8 cellular contexts compared by ENCODE assay signal in the genomic region with DNA sequence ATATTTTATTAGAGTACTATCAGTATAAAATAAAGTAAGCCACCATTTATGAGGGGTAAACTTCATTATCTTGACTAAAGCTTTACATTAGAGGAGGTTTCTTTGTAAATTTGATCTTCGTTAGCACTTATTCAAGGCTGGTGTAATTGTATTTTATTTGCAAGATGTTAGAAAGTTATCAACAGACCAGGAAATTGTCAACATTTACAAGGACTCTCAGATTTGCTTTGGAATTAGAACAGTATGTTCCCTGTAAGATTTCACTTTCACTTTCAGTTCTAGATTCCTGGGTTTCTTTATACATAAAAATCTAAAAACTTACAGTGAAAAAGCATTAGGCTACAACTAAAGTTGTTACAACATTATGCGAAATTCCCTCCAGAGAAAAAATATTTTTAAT. TPM values are rescaled to one million over a fixed set of nuclear protein-coding genes. Genes with fewer than 3 reads are reported as not detected.
DNase-seq lines count a peak whose midpoint lies in the region; ATAC-seq, FAIRE-seq and TF ChIP-seq lines count a peak whose summit lies in the region.

No MANE protein-coding gene starts in this region.

- peak; percentile 49 for ATAC-seq in body of pancreas
- ATAC-seq in mucosa of descending colon: peak; percentile 9

- TF ChIP-seq POLR2A in body of pancreas (IDR thresholded peaks at IDR 0.05): no peak

- intact Hi-C loops in body of pancreas (cut with DNase I): no loop called here
- intact Hi-C loops in mucosa of descending colon (cut with DNase I, micrococcal nuclease): no loop called here

- H3K27ac ChIP-seq in ACC112 (ENCODE audit: low read depth, low read length) (peak overlapping the region; percentile 82), body of pancreas (peak overlapping the region; percentile 21 to 94 (median 74))

- no peaks in the 10 kb centered on the region for H3K9me3 ChIP-seq in body of pancreas
- H3K9me3 ChIP-seq in mucosa of descending colon: no peaks in the 10 kb centered on the region

- H3K79me2 ChIP-seq in ACC112 (ENCODE audit: control insufficient read depth, insufficient read depth, low read length, unreplicated experiment): peaks cover 4% of the 10 kb centered on the region

- H3K4me3 ChIP-seq in ACC112 (ENCODE audit: low read depth, low read length) (peak overlapping the region; percentile 68), body of pancreas (no peak overlapping the region), mucosa of descending colon (no peak overlapping the region)
- H3K4me3 ChIP-seq in Jurkat, Clone E6-1 (ENCODE audit: low read length): peak overlapping the region; percentile 50

- 10 to 19% methylated on average over 2 of the region's 2 CpGs for WGBS in body of pancreas, 2 donors

- H2AFZ ChIP-seq in ACC112 (ENCODE audit: low read length, unreplicated experiment): peak overlapping the region; percentile 79

- H3K4me1 ChIP-seq in ACC112 (ENCODE audit: control insufficient read depth, insufficient read depth, low read length, unreplicated experiment): peaks cover 21% of the 10 kb centered on the region
- peaks cover 37% of the 10 kb centered on the region for H3K4me1 ChIP-seq in body of pancreas
- peaks cover 8% of the 10 kb centered on the region for H3K4me1 ChIP-seq in mucosa of descending colon (ENCODE audit: low read depth)

- FAIRE-seq in D721Med (lab: Jason Lieb, UNC): no peak

- no peaks in the 10 kb centered on the region for H3K27me3 ChIP-seq in ACC112 (ENCODE audit: insufficient read depth, low read length)
- no peaks in the 10 kb centered on the region for H3K27me3 ChIP-seq in body of pancreas

- no peak for DNase-seq in Jurkat, Clone E6-1 (ENCODE audit: low read depth, low spot score)
- DNase-seq in body of pancreas (no peak), mucosa of descending colon (no peak), ecto neural progenitor cell (ENCODE audit: low spot score) (no peak), RPMI8226 (no peak), D721Med (ENCODE audit: insufficient read length, low spot score) (no peak)
- no peak for DNase-seq in activated CD4-positive, CD25-positive, alpha-beta regulatory T cell treated with anti-CD3 and anti-CD28 coated beads, Interleukin-2, amount 50 U/mL, for 72 hours

- H3K36me3 ChIP-seq in ACC112 (ENCODE audit: insufficient read depth, low read length) (no peaks in the 10 kb centered on the region), body of pancreas (replicated peaks in 1 of 2; ENCODE audit: insufficient read depth in 1 of 2, low read depth in 2 of 2) (no peaks in the 10 kb centered on the region), mucosa of descending colon (ENCODE audit: low read depth) (no peaks in the 10 kb centered on the region)

- no peak for TF ChIP-seq CTCF in body of pancreas (IDR thresholded peaks at IDR 0.05)
- TF ChIP-seq CTCF in mucosa of descending colon (IDR thresholded peaks at IDR 0.05): no peak
- no peak for TF ChIP-seq CTCF in D721Med (IDR thresholded peaks at IDR 0.05; ENCODE audit: insufficient read depth, missing control alignments)

RNA-seq across cellular contexts. Expression of a gene that starts 4.6 kb away (rescaled TPM):
- 3.5 TPM for polyA plus RNA-seq in Jurkat, Clone E6-1 (2012; ENCODE audit: insufficient read depth, insufficient read length)
- total RNA-seq in body of pancreas (10 to 100 TPM in 1 of 2 donors, 1 to 10 TPM in 1; 5.3 to 13.2 TPM), mucosa of descending colon (100 to 1,000 TPM in 1 of 3 donors, 10 to 100 TPM in 2; 26.1 to 116 (median 45.4) TPM)

RNA-seq across cellular contexts. Expression of a gene that starts 34.4 kb away (rescaled TPM):
- polyA plus RNA-seq in Jurkat, Clone E6-1 (2012; ENCODE audit: insufficient read depth, insufficient read length): 17.6 TPM
- total RNA-seq in body of pancreas (10 to 100 TPM; 46.5 to 53.2 TPM), mucosa of descending colon (10 to 100 TPM; 42.8 to 55.0 (median 45.2) TPM)

Comparison
In these comparisons a context has a peak if more than half of its experiments do, and no peak if none do; other contexts are left out.
1. H3K4me3 ChIP-seq: peak in ACC112 (single experiment) and Jurkat, Clone E6-1 (single experiment); none in body of pancreas (0 of 2) and mucosa of descending colon (single experiment).